ENCODE assay signal across 1 cellular context in genomic region chr19:45405435-45406164, GRCh38.
TF ChIP-seq lines count a peak whose summit lies in the region.

No MANE protein-coding gene starts in this region.

TF ChIP-seq in K562, 482 proteins besides CTCF, POLR2A, EP300 and RAD21 (continued from another document and continues in another):
- TF ChIP-seq, protein P1, sequence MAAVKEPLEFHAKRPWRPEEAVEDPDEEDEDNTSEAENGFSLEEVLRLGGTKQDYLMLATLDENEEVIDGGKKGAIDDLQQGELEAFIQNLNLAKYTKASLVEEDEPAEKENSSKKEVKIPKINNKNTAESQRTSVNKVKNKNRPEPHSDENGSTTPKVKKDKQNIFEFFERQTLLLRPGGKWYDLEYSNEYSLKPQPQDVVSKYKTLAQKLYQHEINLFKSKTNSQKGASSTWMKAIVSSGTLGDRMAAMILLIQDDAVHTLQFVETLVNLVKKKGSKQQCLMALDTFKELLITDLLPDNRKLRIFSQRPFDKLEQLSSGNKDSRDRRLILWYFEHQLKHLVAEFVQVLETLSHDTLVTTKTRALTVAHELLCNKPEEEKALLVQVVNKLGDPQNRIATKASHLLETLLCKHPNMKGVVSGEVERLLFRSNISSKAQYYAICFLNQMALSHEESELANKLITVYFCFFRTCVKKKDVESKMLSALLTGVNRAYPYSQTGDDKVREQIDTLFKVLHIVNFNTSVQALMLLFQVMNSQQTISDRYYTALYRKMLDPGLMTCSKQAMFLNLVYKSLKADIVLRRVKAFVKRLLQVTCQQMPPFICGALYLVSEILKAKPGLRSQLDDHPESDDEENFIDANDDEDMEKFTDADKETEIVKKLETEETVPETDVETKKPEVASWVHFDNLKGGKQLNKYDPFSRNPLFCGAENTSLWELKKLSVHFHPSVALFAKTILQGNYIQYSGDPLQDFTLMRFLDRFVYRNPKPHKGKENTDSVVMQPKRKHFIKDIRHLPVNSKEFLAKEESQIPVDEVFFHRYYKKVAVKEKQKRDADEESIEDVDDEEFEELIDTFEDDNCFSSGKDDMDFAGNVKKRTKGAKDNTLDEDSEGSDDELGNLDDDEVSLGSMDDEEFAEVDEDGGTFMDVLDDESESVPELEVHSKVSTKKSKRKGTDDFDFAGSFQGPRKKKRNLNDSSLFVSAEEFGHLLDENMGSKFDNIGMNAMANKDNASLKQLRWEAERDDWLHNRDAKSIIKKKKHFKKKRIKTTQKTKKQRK (IDR thresholded peaks at IDR 0.05; ENCODE audit: borderline replicate concordance, low read depth, low read length) = no peak
- TF ChIP-seq, protein P2, sequence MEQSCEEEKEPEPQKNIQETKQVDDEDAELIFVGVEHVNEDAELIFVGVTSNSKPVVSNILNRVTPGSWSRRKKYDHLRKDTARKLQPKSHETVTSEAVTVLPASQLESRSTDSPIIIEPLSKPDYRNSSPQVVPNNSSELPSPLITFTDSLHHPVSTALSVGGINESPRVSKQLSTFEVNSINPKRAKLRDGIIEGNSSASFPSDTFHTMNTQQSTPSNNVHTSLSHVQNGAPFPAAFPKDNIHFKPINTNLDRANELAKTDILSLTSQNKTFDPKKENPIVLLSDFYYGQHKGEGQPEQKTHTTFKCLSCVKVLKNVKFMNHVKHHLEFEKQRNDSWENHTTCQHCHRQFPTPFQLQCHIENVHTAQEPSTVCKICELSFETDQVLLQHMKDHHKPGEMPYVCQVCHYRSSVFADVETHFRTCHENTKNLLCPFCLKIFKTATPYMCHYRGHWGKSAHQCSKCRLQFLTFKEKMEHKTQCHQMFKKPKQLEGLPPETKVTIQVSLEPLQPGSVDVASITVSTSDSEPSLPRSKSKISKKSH (CRISPR knock-in tag; IDR thresholded peaks at IDR 0.05) = no peak
- TF ChIP-seq ZBTB7A (IDR thresholded peaks at IDR 0.05; ENCODE audit: borderline replicate concordance, control insufficient read depth, low read depth, low read length) = no peak
- no peak for TF ChIP-seq KDM2B (CRISPR knock-in tag; IDR thresholded peaks at IDR 0.05)
- no peak for TF ChIP-seq ZFP36 (IDR thresholded peaks at IDR 0.05; ENCODE audit: low read depth, low read length, partially characterized antibody)
- TF ChIP-seq TEAD1 (CRISPR knock-in tag; IDR thresholded peaks at IDR 0.05) = peak; percentile 85 to 99
- TF ChIP-seq ZNF253 (CRISPR knock-in tag; conservative IDR thresholded peaks at IDR 0.05) = no peak
- no peak for TF ChIP-seq HDAC6 (IDR thresholded peaks at IDR 0.05; ENCODE audit: low read depth, low read length)
- TF ChIP-seq POLR2G (IDR thresholded peaks at IDR 0.05; ENCODE audit: low read depth, low read length) = peak; percentile 64
- TF ChIP-seq MCM3 (IDR thresholded peaks at IDR 0.05) = no peak
- TF ChIP-seq NRF1 (conservative IDR thresholded peaks at IDR 0.05 in 1 of 2, IDR thresholded peaks at IDR 0.05 in 1 of 2) = peak; percentile 10; a peak in 2 of 4 replicates
- TF ChIP-seq, protein P3, sequence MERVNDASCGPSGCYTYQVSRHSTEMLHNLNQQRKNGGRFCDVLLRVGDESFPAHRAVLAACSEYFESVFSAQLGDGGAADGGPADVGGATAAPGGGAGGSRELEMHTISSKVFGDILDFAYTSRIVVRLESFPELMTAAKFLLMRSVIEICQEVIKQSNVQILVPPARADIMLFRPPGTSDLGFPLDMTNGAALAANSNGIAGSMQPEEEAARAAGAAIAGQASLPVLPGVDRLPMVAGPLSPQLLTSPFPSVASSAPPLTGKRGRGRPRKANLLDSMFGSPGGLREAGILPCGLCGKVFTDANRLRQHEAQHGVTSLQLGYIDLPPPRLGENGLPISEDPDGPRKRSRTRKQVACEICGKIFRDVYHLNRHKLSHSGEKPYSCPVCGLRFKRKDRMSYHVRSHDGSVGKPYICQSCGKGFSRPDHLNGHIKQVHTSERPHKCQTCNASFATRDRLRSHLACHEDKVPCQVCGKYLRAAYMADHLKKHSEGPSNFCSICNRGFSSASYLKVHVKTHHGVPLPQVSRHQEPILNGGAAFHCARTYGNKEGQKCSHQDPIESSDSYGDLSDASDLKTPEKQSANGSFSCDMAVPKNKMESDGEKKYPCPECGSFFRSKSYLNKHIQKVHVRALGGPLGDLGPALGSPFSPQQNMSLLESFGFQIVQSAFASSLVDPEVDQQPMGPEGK (CRISPR knock-in tag; IDR thresholded peaks at IDR 0.05; ENCODE audit: borderline replicate concordance) = no peak
- no peak for TF ChIP-seq YY1 (IDR thresholded peaks at IDR 0.05; ENCODE audit: borderline replicate concordance in 1 of 3, control insufficient read depth in 1 of 3, extremely low read depth in 1 of 3, insufficient read depth in 3 of 3, insufficient read length in 1 of 3, insufficient replicate concordance in 2 of 3, low read depth in 1 of 3, low read length in 2 of 3)
- no peak for TF ChIP-seq MCM7 (IDR thresholded peaks at IDR 0.05)
- TF ChIP-seq ZKSCAN1 (IDR thresholded peaks at IDR 0.05; ENCODE audit: low read depth, low read length) = 0 out of 2 replicates have a peak, but pooled peaks have one; percentile 33
- TF ChIP-seq SMARCA4 (IDR thresholded peaks at IDR 0.05) = peak; percentile 43; the same call in 1 of the 2 replicates
- TF ChIP-seq EWSR1 (IDR thresholded peaks at IDR 0.05; ENCODE audit: borderline replicate concordance, low read depth, partially characterized antibody) = no peak
- TF ChIP-seq CHD2 (IDR thresholded peaks at IDR 0.05; ENCODE audit: low read depth, low read length) = peak; percentile 24; the same call in 1 of the 2 replicates
- TF ChIP-seq EHMT2 (IDR thresholded peaks at IDR 0.05) = no peak
- TF ChIP-seq ZNF445 (CRISPR knock-in tag; IDR thresholded peaks at IDR 0.05; ENCODE audit: low read depth) = no peak
- no peak for TF ChIP-seq CCAR2 (IDR thresholded peaks at IDR 0.05; ENCODE audit: low read depth, low read length)
- no peak for TF ChIP-seq ZNF764 (CRISPR knock-in tag; IDR thresholded peaks at IDR 0.05; ENCODE audit: low read depth)
- TF ChIP-seq ZBTB49 (CRISPR knock-in tag; IDR thresholded peaks at IDR 0.05; ENCODE audit: borderline replicate concordance) = no peak
- peak; percentile 37; the same call in 1 of the 2 replicates for TF ChIP-seq RAD51 (IDR thresholded peaks at IDR 0.05; ENCODE audit: borderline replicate concordance, low read depth)
- TF ChIP-seq XRCC3 (IDR thresholded peaks at IDR 0.05) = no peak
- TF ChIP-seq ZNF436 (CRISPR knock-in tag; IDR thresholded peaks at IDR 0.05) = no peak
- TF ChIP-seq HNRNPUL1 (IDR thresholded peaks at IDR 0.05; ENCODE audit: low read length) = no peak
- TF ChIP-seq NUFIP1 (IDR thresholded peaks at IDR 0.05; ENCODE audit: partially characterized antibody) = no peak
- TF ChIP-seq ZBTB11 (CRISPR knock-in tag; IDR thresholded peaks at IDR 0.05) = no peak; a peak in 1 of 6 replicates
- TF ChIP-seq PRPF4 (IDR thresholded peaks at IDR 0.05; ENCODE audit: insufficient read depth, low read depth, low read length, poor library complexity, severe bottlenecking) = no peak
- TF ChIP-seq DMBX1 (CRISPR knock-in tag; IDR thresholded peaks at IDR 0.05; ENCODE audit: borderline replicate concordance) = peak; percentile 12
- no peak for TF ChIP-seq CCNT2 (IDR thresholded peaks at IDR 0.05; ENCODE audit: borderline replicate concordance, extremely low read depth, insufficient read length, low read depth, low read length)
- TF ChIP-seq, protein P4, sequence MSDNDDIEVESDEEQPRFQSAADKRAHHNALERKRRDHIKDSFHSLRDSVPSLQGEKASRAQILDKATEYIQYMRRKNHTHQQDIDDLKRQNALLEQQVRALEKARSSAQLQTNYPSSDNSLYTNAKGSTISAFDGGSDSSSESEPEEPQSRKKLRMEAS (CRISPR knock-in tag; IDR thresholded peaks at IDR 0.05) = peak; percentile 82
- no peak for TF ChIP-seq SMARCC2 (IDR thresholded peaks at IDR 0.05; ENCODE audit: low read depth)
- TF ChIP-seq ZC3H8 (IDR thresholded peaks at IDR 0.05) = no peak
- no peak for TF ChIP-seq PCBP2 (IDR thresholded peaks at IDR 0.05; ENCODE audit: low read depth, low read length, poor library complexity, severe bottlenecking)
- no peak for TF ChIP-seq ATF2 (CRISPR knock-in tag; IDR thresholded peaks at IDR 0.05)
- peak; percentile 45; the same call in 1 of the 2 replicates for TF ChIP-seq ELF2 (CRISPR knock-in tag; IDR thresholded peaks at IDR 0.05)
- no peak for TF ChIP-seq ZNF282 (CRISPR knock-in tag; IDR thresholded peaks at IDR 0.05)
- peak; percentile 94 to 99 for TF ChIP-seq FOXK2 (conservative IDR thresholded peaks at IDR 0.05 in 1 of 2, IDR thresholded peaks at IDR 0.05 in 1 of 2; ENCODE audit: low read depth in 2 of 2)
- no peak for TF ChIP-seq CAMTA2 (CRISPR knock-in tag; conservative IDR thresholded peaks at IDR 0.05)
- TF ChIP-seq DNMT1 (IDR thresholded peaks at IDR 0.05) = no peak
- TF ChIP-seq SAFB2 (IDR thresholded peaks at IDR 0.05; ENCODE audit: borderline replicate concordance, low read depth, low read length, severe bottlenecking) = no peak
- no peak for TF ChIP-seq CSDE1 (IDR thresholded peaks at IDR 0.05)
- no peak for TF ChIP-seq ZNF217 (CRISPR knock-in tag; IDR thresholded peaks at IDR 0.05)
- TF ChIP-seq RUNX1 (IDR thresholded peaks at IDR 0.05; ENCODE audit: low read depth) = no peak
- no peak for TF ChIP-seq ETS2 (tag; IDR thresholded peaks at IDR 0.05; ENCODE audit: borderline replicate concordance, poor library complexity, severe bottlenecking)
- TF ChIP-seq ERF (CRISPR knock-in tag; IDR thresholded peaks at IDR 0.05) = no peak
- TF ChIP-seq KLF16 (IDR thresholded peaks at IDR 0.05) = 0 out of 2 replicates have a peak, but pooled peaks have one; percentile 1
- TF ChIP-seq FIP1L1 (IDR thresholded peaks at IDR 0.05; ENCODE audit: low read depth, low read length, poor library complexity, severe bottlenecking) = no peak
- no peak for TF ChIP-seq KDM5B (IDR thresholded peaks at IDR 0.05; ENCODE audit: insufficient replicate concordance, low read depth, low read length)
- TF ChIP-seq NR4A1 (CRISPR knock-in tag; IDR thresholded peaks at IDR 0.05) = peak; percentile 49; the same call in 1 of the 2 replicates
- no peak; the same call in 1 of the 2 replicates for TF ChIP-seq NR4A1 (tag; IDR thresholded peaks at IDR 0.05)
- no peak; a peak in 1 of 4 replicates for TF ChIP-seq FOXA3 (CRISPR knock-in tag; conservative IDR thresholded peaks at IDR 0.05 in 1 of 2, IDR thresholded peaks at IDR 0.05 in 1 of 2)
- TF ChIP-seq, protein P5, sequence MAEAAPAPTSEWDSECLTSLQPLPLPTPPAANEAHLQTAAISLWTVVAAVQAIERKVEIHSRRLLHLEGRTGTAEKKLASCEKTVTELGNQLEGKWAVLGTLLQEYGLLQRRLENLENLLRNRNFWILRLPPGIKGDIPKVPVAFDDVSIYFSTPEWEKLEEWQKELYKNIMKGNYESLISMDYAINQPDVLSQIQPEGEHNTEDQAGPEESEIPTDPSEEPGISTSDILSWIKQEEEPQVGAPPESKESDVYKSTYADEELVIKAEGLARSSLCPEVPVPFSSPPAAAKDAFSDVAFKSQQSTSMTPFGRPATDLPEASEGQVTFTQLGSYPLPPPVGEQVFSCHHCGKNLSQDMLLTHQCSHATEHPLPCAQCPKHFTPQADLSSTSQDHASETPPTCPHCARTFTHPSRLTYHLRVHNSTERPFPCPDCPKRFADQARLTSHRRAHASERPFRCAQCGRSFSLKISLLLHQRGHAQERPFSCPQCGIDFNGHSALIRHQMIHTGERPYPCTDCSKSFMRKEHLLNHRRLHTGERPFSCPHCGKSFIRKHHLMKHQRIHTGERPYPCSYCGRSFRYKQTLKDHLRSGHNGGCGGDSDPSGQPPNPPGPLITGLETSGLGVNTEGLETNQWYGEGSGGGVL (CRISPR knock-in tag; IDR thresholded peaks at IDR 0.05) = no peak
- TF ChIP-seq KHSRP (IDR thresholded peaks at IDR 0.05) = no peak
